ENCODE assay signal across 1 cellular context in genomic region chr7:35250452-35250851, GRCh38.
TF ChIP-seq lines count a peak whose summit lies in the region.

No MANE protein-coding gene starts in this region.

TF ChIP-seq in SK-N-SH, 30 proteins besides CTCF, POLR2A, EP300 and RAD21 (continued from another document):
- TF ChIP-seq ZBTB33 (IDR thresholded peaks at IDR 0.05; ENCODE audit: borderline replicate concordance, low read depth) (no peak), SMC3 (IDR thresholded peaks at IDR 0.05; ENCODE audit: low read depth, low read length) (no peak)
TF ChIP-seq in SK-N-SH: peak in this region for 0.
